Comparison of ENCODE assay signal across 13 cellular contexts in genomic region chr1:192702212-192702993, GRCh38.
DNase-seq lines count a peak whose midpoint lies in the region; ATAC-seq lines count a peak whose summit lies in the region.
"Had no signal": no experiment of that assay in that cellular context is flagged by ENCODE, and none has a peak within 500 bp of the region (broad histone marks: within the 10 kb centered on the region; RNA-seq: fewer than 3 reads in every experiment).

No MANE protein-coding gene starts in this region.

- no peak for ATAC-seq in GM21786 (IDR thresholded peaks at IDR 0.05; ENCODE audit: unreplicated experiment)

- intact Hi-C loops in activated T-helper 1 cell treated with anti-CD3 and anti-CD28 coated beads, Interleukin-12 subunit alpha, Interleukin-12 subunit beta, Interleukin-2, Interleukin-4 antibody, amounts not matched to agents 30 ng/mL and 10 ng/mL and 1 ng/mL, durations not matched to agents 14 hours and 24 hours and 36 hours (cut with micrococcal nuclease) = no loop called here

- no peaks in the 10 kb centered on the region for H3K27me3 ChIP-seq in ACC112 (ENCODE audit: insufficient read depth, low read length)

- H3K36me3 Mint-ChIP-seq in activated T-helper 1 cell treated with anti-CD3 and anti-CD28 coated beads, Interleukin-12 subunit alpha, Interleukin-12 subunit beta, Interleukin-2, Interleukin-4 antibody, amounts not matched to agents 30 ng/mL and 10 ng/mL and 1 ng/mL, durations not matched to agents 14 hours and 24 hours and 36 hours (ENCODE audit: low read depth) = no peaks in the 10 kb centered on the region
- H3K36me3 Mint-ChIP-seq: stimulated activated naive B cell treated with anti-CD40 and anti-IgM and Interleukin-4, amounts not matched to agents 10 μg/mL and 1 μg/mL and 100 μg/mL, for 72 hours had no signal

- peaks cover 4% of the 10 kb centered on the region for H3K27me3 Mint-ChIP-seq in activated T-helper 1 cell treated with anti-CD3 and anti-CD28 coated beads, Interleukin-12 subunit alpha, Interleukin-12 subunit beta, Interleukin-2, Interleukin-4 antibody, amounts not matched to agents 30 ng/mL and 10 ng/mL and 1 ng/mL, durations not matched to agents 14 hours and 24 hours and 36 hours (ENCODE audit: insufficient read depth)

- H2AFZ ChIP-seq in ACC112 (ENCODE audit: low read length, unreplicated experiment) = no peak overlapping the region

- H3K4me1 Mint-ChIP-seq in activated T-helper 1 cell treated with anti-CD3 and anti-CD28 coated beads, Interleukin-12 subunit alpha, Interleukin-12 subunit beta, Interleukin-2, Interleukin-4 antibody, amounts not matched to agents 30 ng/mL and 10 ng/mL and 1 ng/mL, durations not matched to agents 14 hours and 24 hours and 36 hours (ENCODE audit: low read depth) = no peaks in the 10 kb centered on the region

- no peak overlapping the region for H3K4me3 Mint-ChIP-seq in activated T-helper 1 cell treated with anti-CD3 and anti-CD28 coated beads, Interleukin-12 subunit alpha, Interleukin-12 subunit beta, Interleukin-2, Interleukin-4 antibody, amounts not matched to agents 30 ng/mL and 10 ng/mL and 1 ng/mL, durations not matched to agents 14 hours and 24 hours and 36 hours
- H3K4me3 Mint-ChIP-seq: CD4-positive, alpha-beta T cell; stimulated activated naive B cell treated with anti-CD40 and anti-IgM and Interleukin-4, amounts not matched to agents 10 μg/mL and 1 μg/mL and 100 μg/mL, for 72 hours had no signal

- H3K79me2 ChIP-seq in ACC112 (ENCODE audit: control insufficient read depth, insufficient read depth, low read length, unreplicated experiment) = no peaks in the 10 kb centered on the region

- H3K9me3 Mint-ChIP-seq in activated T-helper 1 cell treated with anti-CD3 and anti-CD28 coated beads, Interleukin-12 subunit alpha, Interleukin-12 subunit beta, Interleukin-2, Interleukin-4 antibody, amounts not matched to agents 30 ng/mL and 10 ng/mL and 1 ng/mL, durations not matched to agents 14 hours and 24 hours and 36 hours = no peaks in the 10 kb centered on the region
- H3K9me3 Mint-ChIP-seq: CD4-positive, alpha-beta T cell; stimulated activated naive B cell treated with anti-CD40 and anti-IgM and Interleukin-4, amounts not matched to agents 10 μg/mL and 1 μg/mL and 100 μg/mL, for 72 hours had no signal

- H3K36me3 ChIP-seq in ACC112 (ENCODE audit: insufficient read depth, low read length) = no peaks in the 10 kb centered on the region

- H3K4me3 ChIP-seq in ACC112 (ENCODE audit: low read depth, low read length) = no peak overlapping the region

- DNase-seq in HPDE6-E6E7 (ENCODE audit: extremely low spot score) (peak; percentile 29), SW480 (ENCODE audit: low spot score) (peak; percentile 7), glomerular visceral epithelial cell (ENCODE audit: extremely low spot score) (peak; percentile 17), germinal center (ENCODE audit: low spot score) (no peak)
- DNase-seq in activated naive CD4-positive, alpha-beta T cell (lab: John Stamatoyannopoulos, UW) = no peak
- DNase-seq in activated T-helper 1 cell treated with anti-CD3 and anti-CD28 coated beads, Interleukin-12 subunit alpha, Interleukin-12 subunit beta, Interleukin-2, Interleukin-4 antibody, amounts not matched to agents 30 ng/mL and 10 ng/mL and 1 ng/mL, durations not matched to agents 14 hours and 24 hours and 36 hours (ENCODE audit: low spot score) = no peak
- DNase-seq: activated CD4-positive, alpha-beta T cell treated with anti-CD3 and anti-CD28 coated beads, Interleukin-2, amount 50 U/mL, for 48 hours; caudate nucleus; CD4-positive, alpha-beta T cell; RPMI8226; stimulated activated naive B cell treated with anti-CD40 and anti-IgM and Interleukin-4, amounts not matched to agents 10 μg/mL and 1 μg/mL and 100 μg/mL, for 72 hours had no signal

- peaks cover 28% of the 10 kb centered on the region for H3K4me1 ChIP-seq in ACC112 (ENCODE audit: control insufficient read depth, insufficient read depth, low read length, unreplicated experiment)

- H3K27ac Mint-ChIP-seq in activated T-helper 1 cell treated with anti-CD3 and anti-CD28 coated beads, Interleukin-12 subunit alpha, Interleukin-12 subunit beta, Interleukin-2, Interleukin-4 antibody, amounts not matched to agents 30 ng/mL and 10 ng/mL and 1 ng/mL, durations not matched to agents 14 hours and 24 hours and 36 hours = no peak overlapping the region
- H3K27ac Mint-ChIP-seq: CD4-positive, alpha-beta T cell had no signal

- peak overlapping the region; percentile 70 for H3K27ac ChIP-seq in ACC112 (ENCODE audit: low read depth, low read length)

Comparison
In these comparisons a context has a peak if more than half of its experiments do, and no peak if none do; other contexts are left out.
1. DNase-seq: peak in HPDE6-E6E7 (single experiment), SW480 (single experiment) and glomerular visceral epithelial cell (single experiment); none in germinal center (single experiment), activated naive CD4-positive, alpha-beta T cell (0 of 4) and activated T-helper 1 cell treated with anti-CD3 and anti-CD28 coated beads, Interleukin-12 subunit alpha, Interleukin-12 subunit beta, Interleukin-2, Interleukin-4 antibody, amounts not matched to agents 30 ng/mL and 10 ng/mL and 1 ng/mL, durations not matched to agents 14 hours and 24 hours and 36 hours (single experiment).